Comparison of ENCODE assay signal across 8 cellular contexts in genomic region chr3:172341482-172342059, GRCh38.
DNase-seq lines count a peak whose midpoint lies in the region; ATAC-seq and TF ChIP-seq lines count a peak whose summit lies in the region.

No MANE protein-coding gene starts in this region.

- H3K4me3 ChIP-seq in LNCaP clone FGC (ENCODE audit: low read depth, low read length), result no peak overlapping the region

- ATAC-seq in GM21423 (IDR thresholded peaks at IDR 0.05; ENCODE audit: unreplicated experiment) (peak; percentile 70), GM19467 (IDR thresholded peaks at IDR 0.05; ENCODE audit: unreplicated experiment) (no peak)

- TF ChIP-seq CTCF in LNCaP clone FGC (IDR thresholded peaks at IDR 0.05; ENCODE audit: control insufficient read depth, extremely low read depth, insufficient read depth), result peak; percentile 70

- DNase-seq in DMS153 treated with DMSO at 0.1 percent for 48 hours (lab: John Stamatoyannopoulos, UW; ENCODE audit: unreplicated experiment) (peak; percentile 53), LNCaP clone FGC (ENCODE audit: low read depth) (peak; percentile 46), OCI-M2 (lab: John Stamatoyannopoulos, UW; ENCODE audit: unreplicated experiment) (peak; percentile 3), dedifferentiated amniotic fluid mesenchymal stem cell (ENCODE audit: extremely low spot score) (peak; percentile 62), lung microvascular endothelial cell (ENCODE audit: low read depth in 2 of 2) (peak; percentile 67 to 75)
- DNase-seq in activated CD4-positive, alpha-beta T cell treated with anti-CD3 and anti-CD28 coated beads, Interleukin-2, amount 50 U/mL, for 48 hours, result no peak

Comparison
In these comparisons a context has a peak if more than half of its experiments do, and no peak if none do; other contexts are left out.
1. DNase-seq: peak in DMS153 treated with DMSO at 0.1 percent for 48 hours (single experiment), LNCaP clone FGC (single experiment), OCI-M2 (single experiment), dedifferentiated amniotic fluid mesenchymal stem cell (single experiment) and lung microvascular endothelial cell (2 of 2); none in activated CD4-positive, alpha-beta T cell treated with anti-CD3 and anti-CD28 coated beads, Interleukin-2, amount 50 U/mL, for 48 hours (0 of 2).